In the genomic region with DNA sequence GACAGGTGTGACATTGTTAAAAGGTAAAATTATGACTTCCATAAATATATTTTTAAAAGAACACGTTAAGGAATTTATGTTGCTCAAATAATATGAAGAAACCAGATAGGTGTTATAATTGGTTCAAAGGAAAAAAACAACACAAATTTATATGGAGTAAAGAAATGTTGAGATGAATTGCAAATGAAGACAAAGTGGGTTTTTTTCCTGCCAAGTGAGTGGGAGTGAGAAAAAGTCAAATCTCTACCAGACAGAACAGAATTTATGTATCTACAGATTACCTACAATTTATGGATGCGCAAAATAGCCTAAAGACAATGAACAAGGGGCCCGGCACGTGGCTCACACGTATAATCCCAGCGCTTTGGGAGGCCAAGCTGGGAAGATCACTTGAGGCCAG, we compare ENCODE assay signal across 29 cellular contexts.
"Had no signal": no experiment of that assay in that cellular context is flagged by ENCODE, and none has a peak within 500 bp of the region (broad histone marks: within the 10 kb centered on the region; RNA-seq: fewer than 3 reads in every experiment).

No MANE protein-coding gene starts in this region.

- ATAC-seq: natural killer cell; psoas muscle; right cardiac atrium; right lobe of liver; stimulated activated effector memory CD8-positive, alpha-beta T cell treated with anti-CD3 and anti-CD28 coated beads, Interleukin-12 subunit alpha, Interleukin-12 subunit beta, amount 100 ng/mL, for 72 hours; stimulated activated naive B cell treated with anti-CD40 and anti-IgM and Interleukin-4, amounts not matched to agents 10 μg/mL and 1 μg/mL and 100 μg/mL, for 72 hours; upper lobe of right lung had no signal

- H3K4me3 Mint-ChIP-seq: natural killer cell; nephron; neural progenitor cell; stimulated activated effector memory CD8-positive, alpha-beta T cell treated with anti-CD3 and anti-CD28 coated beads, Interleukin-12 subunit alpha, Interleukin-12 subunit beta, amount 100 ng/mL, for 72 hours; stimulated activated naive B cell treated with anti-CD40 and anti-IgM and Interleukin-4, amounts not matched to agents 10 μg/mL and 1 μg/mL and 100 μg/mL, for 72 hours; stimulated activated naive CD8-positive, alpha-beta T cell treated with anti-CD3 and anti-CD28 coated beads, Interleukin-15, Interleukin-2, amounts not matched to agents 100 ng/mL and 50 ng/mL, for 24 hours; type B pancreatic cell had no signal

- DNase-seq: natural killer cell; occipital lobe; ovary; posterior cingulate gyrus; psoas muscle; right cardiac atrium; right lobe of liver; sigmoid colon; small intestine; stimulated activated CD4-positive, alpha-beta T cell treated with anti-CD3 and anti-CD28 coated beads, Interleukin-15, amount 100 ng/mL, for 24 hours; stimulated activated CD4-positive, alpha-beta T cell treated with anti-CD3 and anti-CD28 coated beads, Interleukin-2, amount 100 ng/mL, for 24 hours; stimulated activated CD4-positive, alpha-beta T cell treated with anti-CD3 and anti-CD28 coated beads, Interleukin-2, amount 100 ng/mL, for 48 hours; stimulated activated CD4-positive, alpha-beta T cell treated with anti-CD3 and anti-CD28 coated beads, Interleukin-4, amount 100 ng/mL, for 24 hours; stimulated activated naive B cell treated with anti-CD40 and anti-IgM and Interleukin-4, amounts not matched to agents 10 μg/mL and 1 μg/mL and 100 μg/mL, for 72 hours; stimulated activated naive CD4-positive, alpha-beta T cell treated with Interleukin-2 at 50 U/mL for 16 hours; stomach; testis; tibial artery; transverse colon; upper lobe of right lung; uterus had no signal

- H3K4me1 Mint-ChIP-seq: natural killer cell had no signal

- H3K4me2 ChIP-seq: neural progenitor cell had no signal

- H3K27me3 ChIP-seq: neural progenitor cell, ovary, right lobe of liver, sigmoid colon, stomach, suprapubic skin, testis, tibial artery, transverse colon, upper lobe of right lung, uterus had no signal

- H3K9me3 Mint-ChIP-seq: natural killer cell; nephron; neural progenitor cell; stimulated activated effector memory CD8-positive, alpha-beta T cell treated with anti-CD3 and anti-CD28 coated beads, Interleukin-12 subunit alpha, Interleukin-12 subunit beta, amount 100 ng/mL, for 72 hours; stimulated activated naive B cell treated with anti-CD40 and anti-IgM and Interleukin-4, amounts not matched to agents 10 μg/mL and 1 μg/mL and 100 μg/mL, for 72 hours; type B pancreatic cell had no signal

- H3K27ac ChIP-seq: neural progenitor cell, ovary, parathyroid adenoma, psoas muscle, right lobe of liver, sigmoid colon, stomach, suprapubic skin, testis, tibial artery, transverse colon, upper lobe of right lung, uterus had no signal

- H3K27me3 Mint-ChIP-seq: stimulated activated naive B cell treated with anti-CD40 and anti-IgM and Interleukin-4, amounts not matched to agents 10 μg/mL and 1 μg/mL and 100 μg/mL, for 72 hours; stimulated activated naive CD8-positive, alpha-beta T cell treated with anti-CD3 and anti-CD28 coated beads, Interleukin-15, Interleukin-2, amounts not matched to agents 100 ng/mL and 50 ng/mL, for 24 hours had no signal

- H3K9ac ChIP-seq: neural progenitor cell, parathyroid adenoma had no signal

- H2AFZ ChIP-seq: neural progenitor cell, parathyroid adenoma had no signal

- H3K27ac Mint-ChIP-seq: natural killer cell; progenitor cell of endocrine pancreas; stimulated activated effector memory CD8-positive, alpha-beta T cell treated with anti-CD3 and anti-CD28 coated beads, Interleukin-12 subunit alpha, Interleukin-12 subunit beta, amount 100 ng/mL, for 72 hours; stimulated activated naive B cell treated with anti-CD40 and anti-IgM and Interleukin-4, amounts not matched to agents 10 μg/mL and 1 μg/mL and 100 μg/mL, for 72 hours; stimulated activated naive CD8-positive, alpha-beta T cell treated with anti-CD3 and anti-CD28 coated beads, Interleukin-15, Interleukin-2, amounts not matched to agents 100 ng/mL and 50 ng/mL, for 24 hours; type B pancreatic cell had no signal

- H3K79me2 ChIP-seq: parathyroid adenoma had no signal

- H3K4me1 ChIP-seq: right lobe of liver, sigmoid colon, testis, uterus had no signal

- H3K4me3 ChIP-seq: neural progenitor cell, ovary, psoas muscle, right lobe of liver, sigmoid colon, stomach, suprapubic skin, testis, tibial artery, transverse colon, upper lobe of right lung, uterus had no signal
